ENCODE assay signal across 9 cellular contexts in genomic region chr12:118190266-118190665, GRCh38. TPM values are rescaled to one million over a fixed set of nuclear protein-coding genes. Genes with fewer than 3 reads are reported as not detected.
DNase-seq lines count a peak whose midpoint lies in the region; ATAC-seq and TF ChIP-seq lines count a peak whose summit lies in the region.
"Had no signal": no experiment of that assay in that cellular context is flagged by ENCODE, and none has a peak within 500 bp of the region (broad histone marks: within the 10 kb centered on the region; RNA-seq: fewer than 3 reads in every experiment).

No MANE protein-coding gene starts in this region.

- H3K36me3 Mint-ChIP-seq in GM23338 (ENCODE audit: low read depth) (no peaks in the 10 kb centered on the region), T-cell (peaks cover 24% of the 10 kb centered on the region)

- H3K4me2 ChIP-seq in GM23338: peak overlapping the region; percentile 16

- intact Hi-C loops in gastrocnemius medialis (cut with DNase I; ENCODE audit: low total_unique reads): no loop called here

- in situ Hi-C loops in gastrocnemius medialis (cut with MboI; ENCODE audit: low sequenced_read_pairs in 4 of 4): no loop called here

- ATAC-seq in GM23338 (peak; percentile 44), gastrocnemius medialis (peak; percentile 64 to 68), T-cell (replicated peaks in 1 of 4) (no peak), GM18867 (IDR thresholded peaks at IDR 0.05; ENCODE audit: unreplicated experiment) (no peak)

- H3K9me2 ChIP-seq in GM23338 (ENCODE audit: insufficient read depth): no peaks in the 10 kb centered on the region

- no peaks in the 10 kb centered on the region for H3F3A ChIP-seq in GM23338 (replicated peaks; ENCODE audit: low read depth)

- POLR2A ChIA-PET in T-cell (lab: Charles Lee): no interaction called here

- H3K4me3 ChIP-seq in GM23338 (peak overlapping the region; percentile 15; the same call in 1 of the 2 replicates), right atrium auricular region (peak overlapping the region; percentile 37 to 45), gastrocnemius medialis (peak overlapping the region; percentile 35 to 47 (median 44))

- H3K79me2 ChIP-seq in GM23338 (replicated peaks; ENCODE audit: insufficient read depth): no peaks in the 10 kb centered on the region

- no peaks in the 10 kb centered on the region for H3K27me3 Mint-ChIP-seq in GM23338 (ENCODE audit: insufficient read depth, low read depth, poor library complexity)
- no peaks in the 10 kb centered on the region for H3K27me3 Mint-ChIP-seq in T-cell

- H4K20me1 ChIP-seq in GM23338 (replicated peaks; ENCODE audit: insufficient read depth): no peaks in the 10 kb centered on the region

- H3K9me3 ChIP-seq in right atrium auricular region: no peaks in the 10 kb centered on the region
- H3K9me3 ChIP-seq in gastrocnemius medialis: no peaks in the 10 kb centered on the region

- peaks cover 28% of the 10 kb centered on the region for H3K4me1 Mint-ChIP-seq in GM23338
- H3K4me1 Mint-ChIP-seq in T-cell: peaks cover 6 to 16% (median 11%) of the 10 kb centered on the region in 3 donors

- DNase-seq in GM23338 (ENCODE audit: low spot score) (peak; percentile 10), right atrium auricular region (ENCODE audit: low spot score) (no peak), gastrocnemius medialis (no peak), T-cell (no peak), amniotic stem cell (lab: John Stamatoyannopoulos, UW) (no peak)
- no peak for DNase-seq in activated CD4-positive, alpha-beta T cell treated with anti-CD3 and anti-CD28 coated beads, Interleukin-2, amount 50 U/mL, for 4 hours
- DNase-seq: NCI-H1105 treated with DMSO at 0.1 percent for 48 hours had no signal

- H3K27ac ChIP-seq in GM23338 (ENCODE audit: low read depth) (peak overlapping the region; percentile 47; the same call in 1 of the 2 replicates), angular gyrus (ENCODE audit: low read depth, low read length) (peak overlapping the region; percentile 100), right atrium auricular region (peak overlapping the region; percentile 71 to 88), gastrocnemius medialis (peak overlapping the region; percentile 52 to 74 (median 62))

- CTCF ChIA-PET in T-cell (lab: Charles Lee): interaction anchor here in 1 of 2 donors (0.7 kb wide), 1 partner anchor 16 kb away, joined by 4 read pairs; no protein-coding TSS in a partner anchor

- no peaks in the 10 kb centered on the region for H3K36me3 ChIP-seq in GM23338 (ENCODE audit: insufficient read depth)
- H3K36me3 ChIP-seq in right atrium auricular region: no peaks in the 10 kb centered on the region
- H3K36me3 ChIP-seq in gastrocnemius medialis: no peaks in the 10 kb centered on the region

- TF ChIP-seq CTCF in GM23338 (conservative IDR thresholded peaks at IDR 0.05; ENCODE audit: low read depth in 2 of 2) (no peak), right atrium auricular region (IDR thresholded peaks at IDR 0.05) (no peak), gastrocnemius medialis (IDR thresholded peaks at IDR 0.05 in 4 of 5, conservative IDR thresholded peaks at IDR 0.05 in 1 of 5) (no peak)

- H3K9me3 Mint-ChIP-seq in GM23338: no peaks in the 10 kb centered on the region
- no peaks in the 10 kb centered on the region for H3K9me3 Mint-ChIP-seq in T-cell

- TF ChIP-seq POLR2A in gastrocnemius medialis (IDR thresholded peaks at IDR 0.05): no peak

- H3K4me1 ChIP-seq in GM23338 (ENCODE audit: insufficient read depth) (peaks cover 23% of the 10 kb centered on the region), right atrium auricular region (peaks cover 0 to 13% of the 10 kb centered on the region in 2 donors), gastrocnemius medialis (peaks cover 37 to 38% of the 10 kb centered on the region in 2 donors)

- peak overlapping the region; percentile 69; the same call in 2 of the 3 replicates for H3K4me3 Mint-ChIP-seq in GM23338
- H3K4me3 Mint-ChIP-seq in T-cell: no peak overlapping the region

- H3K27ac Mint-ChIP-seq in GM23338 (peak overlapping the region; percentile 87), T-cell (no peak overlapping the region)

- H3K27me3 ChIP-seq in GM23338 (ENCODE audit: insufficient read depth) (no peaks in the 10 kb centered on the region), right atrium auricular region (no peaks in the 10 kb centered on the region), gastrocnemius medialis (no peaks in the 10 kb centered on the region)

- no peak overlapping the region for H2AFZ ChIP-seq in GM23338

TF ChIP-seq in GM23338, 12 proteins besides CTCF, POLR2A, EP300 and RAD21 (continues in another document):
- TF ChIP-seq REST (IDR thresholded peaks at IDR 0.05; ENCODE audit: unreplicated experiment) (no peak), JUNB (IDR thresholded peaks at IDR 0.05; ENCODE audit: unreplicated experiment) (no peak), EZH2phosphoT487 (IDR thresholded peaks at IDR 0.05; ENCODE audit: unreplicated experiment) (no peak), POLR2AphosphoS5 (IDR thresholded peaks at IDR 0.05; ENCODE audit: low read depth) (no peak), ETS1 (IDR thresholded peaks at IDR 0.05) (no peak), NANOG (IDR thresholded peaks at IDR 0.05; ENCODE audit: borderline replicate concordance) (no peak)

RNA-seq across cellular contexts. Expression of gene PEBP1, which starts 54.3 kb away (rescaled TPM):
- total RNA-seq in GM23338 (2014; rRNA removed; shearing (Covaris generic)): 442 and 453 TPM in 2 replicates
- 819 and 844 TPM in 2 replicates for polyA plus RNA-seq in GM23338 (2016; fragmentation: Nextera tagmentation; extraction: Ambion mirVana)
- total RNA-seq in right atrium auricular region (100 to 1,000 TPM; 428 to 539 TPM), gastrocnemius medialis (100 to 1,000 TPM; 306 to 442 (median 330) TPM), T-cell (100 to 1,000 TPM in 2 of 5 donors, 10 to 100 TPM in 3; 86.4 to 107 (median 97.3) TPM)

Comparison
In these comparisons a context has a peak if more than half of its experiments do, and no peak if none do; other contexts are left out.
1. ATAC-seq: peak in GM23338 (single experiment) and gastrocnemius medialis (2 of 2); none in T-cell (0 of 4) and GM18867 (single experiment).
2. H3K27ac ChIP-seq: peak in every context shown above with its lines; median percentile 100 in angular gyrus; 80 in right atrium auricular region; 62 in gastrocnemius medialis; 47 in GM23338.
3. Peak in every context shown above with its lines, with median percentiles within 50 percentile points of each other: H3K4me3 ChIP-seq.